1 cellular context compared by ENCODE assay signal in genomic region chr19:43773725-43774102, GRCh38.
A peak's percentile ranks its signal among the peaks of the same experiment; 100 is the strongest.
TF ChIP-seq lines count a peak whose summit lies in the region.

No MANE protein-coding gene starts in this region.

TF ChIP-seq in K562, 482 proteins besides CTCF, POLR2A, EP300 and RAD21 (continued from another document and continues in another):
- TF ChIP-seq, protein P1, sequence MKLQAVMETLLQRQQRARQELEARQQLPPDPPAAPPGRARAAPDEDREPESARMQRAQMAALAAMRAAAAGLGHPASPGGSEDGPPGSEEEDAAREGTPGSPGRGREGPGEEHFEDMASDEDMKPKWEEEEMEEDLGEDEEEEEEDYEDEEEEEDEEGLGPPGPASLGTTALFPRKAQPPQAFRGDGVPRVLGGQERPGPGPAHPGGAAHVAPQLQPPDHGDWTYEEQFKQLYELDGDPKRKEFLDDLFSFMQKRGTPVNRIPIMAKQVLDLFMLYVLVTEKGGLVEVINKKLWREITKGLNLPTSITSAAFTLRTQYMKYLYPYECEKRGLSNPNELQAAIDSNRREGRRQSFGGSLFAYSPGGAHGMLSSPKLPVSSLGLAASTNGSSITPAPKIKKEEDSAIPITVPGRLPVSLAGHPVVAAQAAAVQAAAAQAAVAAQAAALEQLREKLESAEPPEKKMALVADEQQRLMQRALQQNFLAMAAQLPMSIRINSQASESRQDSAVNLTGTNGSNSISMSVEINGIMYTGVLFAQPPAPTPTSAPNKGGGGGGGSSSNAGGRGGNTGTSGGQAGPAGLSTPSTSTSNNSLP (IDR thresholded peaks at IDR 0.05; ENCODE audit: borderline replicate concordance, low read depth, low read length) = no peak
- TF ChIP-seq, protein P2, sequence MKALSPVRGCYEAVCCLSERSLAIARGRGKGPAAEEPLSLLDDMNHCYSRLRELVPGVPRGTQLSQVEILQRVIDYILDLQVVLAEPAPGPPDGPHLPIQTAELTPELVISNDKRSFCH (CRISPR knock-in tag; IDR thresholded peaks at IDR 0.05) = no peak
- TF ChIP-seq, protein P2 (tag; IDR thresholded peaks at IDR 0.05) = no peak
- TF ChIP-seq GTF2F1 (IDR thresholded peaks at IDR 0.05; ENCODE audit: low read depth, low read length) (no peak), HEY1 (CRISPR knock-in tag; IDR thresholded peaks at IDR 0.05; ENCODE audit: borderline replicate concordance) (no peak), ZNF740 (CRISPR knock-in tag; IDR thresholded peaks at IDR 0.05) (0 out of 2 replicates have a peak, but pooled peaks have one; percentile 5), ZNF740 (tag; IDR thresholded peaks at IDR 0.05) (no peak), ZNF133 (CRISPR knock-in tag; IDR thresholded peaks at IDR 0.05) (no peak), KDM4B (IDR thresholded peaks at IDR 0.05; ENCODE audit: borderline replicate concordance in 2 of 2, low read depth in 1 of 2) (no peak), ETV6 (IDR thresholded peaks at IDR 0.05; ENCODE audit: borderline replicate concordance in 1 of 2, low read depth in 2 of 2, low read length in 1 of 2) (no peak), ETV6 (CRISPR knock-in tag; IDR thresholded peaks at IDR 0.05; ENCODE audit: borderline replicate concordance) (0 out of 2 replicates have a peak, but pooled peaks have one; percentile 8), SMARCA4 (IDR thresholded peaks at IDR 0.05) (0 out of 2 replicates have a peak, but pooled peaks have one; percentile 28), ZNF280B (CRISPR knock-in tag; IDR thresholded peaks at IDR 0.05) (no peak), NEUROD1 (IDR thresholded peaks at IDR 0.05; ENCODE audit: borderline replicate concordance, low read depth, low read length, partially characterized antibody) (no peak), ZNF830 (CRISPR knock-in tag; IDR thresholded peaks at IDR 0.05) (no peak), ZNF707 (CRISPR knock-in tag; conservative IDR thresholded peaks at IDR 0.05) (no peak), ASH1L (IDR thresholded peaks at IDR 0.05; ENCODE audit: borderline replicate concordance, low read depth, partially characterized antibody) (no peak), RFX1 (IDR thresholded peaks at IDR 0.05) (no peak), CBX8 (IDR thresholded peaks at IDR 0.05; ENCODE audit: borderline replicate concordance, extremely low read depth, low read depth, low read length, poor library complexity, severe bottlenecking) (no peak), RFX7 (CRISPR knock-in tag; IDR thresholded peaks at IDR 0.05) (no peak), POLR2AphosphoS5 (IDR thresholded peaks at IDR 0.05; ENCODE audit: control insufficient read depth, insufficient read depth, low read depth, low read length) (peak; percentile 80), THRAP3 (IDR thresholded peaks at IDR 0.05; ENCODE audit: borderline replicate concordance) (no peak), ZNF785 (CRISPR knock-in tag; IDR thresholded peaks at IDR 0.05) (no peak), NCOR1 (IDR thresholded peaks at IDR 0.05) (peak; percentile 58; the same call in 1 of the 2 replicates), ZMIZ1 (IDR thresholded peaks at IDR 0.05; ENCODE audit: low read depth in 2 of 2, low read length in 2 of 2) (0 out of 4 replicates have a peak, but pooled peaks of 1 of the 2 experiments have one; percentile 9), CCNT2 (IDR thresholded peaks at IDR 0.05; ENCODE audit: borderline replicate concordance, extremely low read depth, insufficient read length, low read depth, low read length) (no peak), NFRKB (IDR thresholded peaks at IDR 0.05; ENCODE audit: low read depth) (0 out of 2 replicates have a peak, but pooled peaks have one; percentile 48), SRSF9 (IDR thresholded peaks at IDR 0.05; ENCODE audit: borderline replicate concordance, low read depth, low read length) (no peak), SNRNP70 (optimal IDR thresholded peaks at IDR 0.05; ENCODE audit: low read depth, low read length) (no peak), ZNF324 (CRISPR knock-in tag; IDR thresholded peaks at IDR 0.05) (no peak), ZBTB7A (IDR thresholded peaks at IDR 0.05; ENCODE audit: borderline replicate concordance, control insufficient read depth, low read depth, low read length) (peak; percentile 93), FOXK1 (CRISPR knock-in tag; IDR thresholded peaks at IDR 0.05; ENCODE audit: borderline replicate concordance) (no peak), UBTF (IDR thresholded peaks at IDR 0.05; ENCODE audit: borderline replicate concordance in 1 of 2, low read depth in 2 of 2, low read length in 2 of 2) (0 out of 4 replicates have a peak, but pooled peaks of 1 of the 2 experiments have one; percentile 34), DDX20 (tag; IDR thresholded peaks at IDR 0.05; ENCODE audit: low read depth) (no peak)
- TF ChIP-seq, protein P3, sequence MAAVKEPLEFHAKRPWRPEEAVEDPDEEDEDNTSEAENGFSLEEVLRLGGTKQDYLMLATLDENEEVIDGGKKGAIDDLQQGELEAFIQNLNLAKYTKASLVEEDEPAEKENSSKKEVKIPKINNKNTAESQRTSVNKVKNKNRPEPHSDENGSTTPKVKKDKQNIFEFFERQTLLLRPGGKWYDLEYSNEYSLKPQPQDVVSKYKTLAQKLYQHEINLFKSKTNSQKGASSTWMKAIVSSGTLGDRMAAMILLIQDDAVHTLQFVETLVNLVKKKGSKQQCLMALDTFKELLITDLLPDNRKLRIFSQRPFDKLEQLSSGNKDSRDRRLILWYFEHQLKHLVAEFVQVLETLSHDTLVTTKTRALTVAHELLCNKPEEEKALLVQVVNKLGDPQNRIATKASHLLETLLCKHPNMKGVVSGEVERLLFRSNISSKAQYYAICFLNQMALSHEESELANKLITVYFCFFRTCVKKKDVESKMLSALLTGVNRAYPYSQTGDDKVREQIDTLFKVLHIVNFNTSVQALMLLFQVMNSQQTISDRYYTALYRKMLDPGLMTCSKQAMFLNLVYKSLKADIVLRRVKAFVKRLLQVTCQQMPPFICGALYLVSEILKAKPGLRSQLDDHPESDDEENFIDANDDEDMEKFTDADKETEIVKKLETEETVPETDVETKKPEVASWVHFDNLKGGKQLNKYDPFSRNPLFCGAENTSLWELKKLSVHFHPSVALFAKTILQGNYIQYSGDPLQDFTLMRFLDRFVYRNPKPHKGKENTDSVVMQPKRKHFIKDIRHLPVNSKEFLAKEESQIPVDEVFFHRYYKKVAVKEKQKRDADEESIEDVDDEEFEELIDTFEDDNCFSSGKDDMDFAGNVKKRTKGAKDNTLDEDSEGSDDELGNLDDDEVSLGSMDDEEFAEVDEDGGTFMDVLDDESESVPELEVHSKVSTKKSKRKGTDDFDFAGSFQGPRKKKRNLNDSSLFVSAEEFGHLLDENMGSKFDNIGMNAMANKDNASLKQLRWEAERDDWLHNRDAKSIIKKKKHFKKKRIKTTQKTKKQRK (IDR thresholded peaks at IDR 0.05; ENCODE audit: borderline replicate concordance, low read depth, low read length) = no peak
- TF ChIP-seq, protein P4, sequence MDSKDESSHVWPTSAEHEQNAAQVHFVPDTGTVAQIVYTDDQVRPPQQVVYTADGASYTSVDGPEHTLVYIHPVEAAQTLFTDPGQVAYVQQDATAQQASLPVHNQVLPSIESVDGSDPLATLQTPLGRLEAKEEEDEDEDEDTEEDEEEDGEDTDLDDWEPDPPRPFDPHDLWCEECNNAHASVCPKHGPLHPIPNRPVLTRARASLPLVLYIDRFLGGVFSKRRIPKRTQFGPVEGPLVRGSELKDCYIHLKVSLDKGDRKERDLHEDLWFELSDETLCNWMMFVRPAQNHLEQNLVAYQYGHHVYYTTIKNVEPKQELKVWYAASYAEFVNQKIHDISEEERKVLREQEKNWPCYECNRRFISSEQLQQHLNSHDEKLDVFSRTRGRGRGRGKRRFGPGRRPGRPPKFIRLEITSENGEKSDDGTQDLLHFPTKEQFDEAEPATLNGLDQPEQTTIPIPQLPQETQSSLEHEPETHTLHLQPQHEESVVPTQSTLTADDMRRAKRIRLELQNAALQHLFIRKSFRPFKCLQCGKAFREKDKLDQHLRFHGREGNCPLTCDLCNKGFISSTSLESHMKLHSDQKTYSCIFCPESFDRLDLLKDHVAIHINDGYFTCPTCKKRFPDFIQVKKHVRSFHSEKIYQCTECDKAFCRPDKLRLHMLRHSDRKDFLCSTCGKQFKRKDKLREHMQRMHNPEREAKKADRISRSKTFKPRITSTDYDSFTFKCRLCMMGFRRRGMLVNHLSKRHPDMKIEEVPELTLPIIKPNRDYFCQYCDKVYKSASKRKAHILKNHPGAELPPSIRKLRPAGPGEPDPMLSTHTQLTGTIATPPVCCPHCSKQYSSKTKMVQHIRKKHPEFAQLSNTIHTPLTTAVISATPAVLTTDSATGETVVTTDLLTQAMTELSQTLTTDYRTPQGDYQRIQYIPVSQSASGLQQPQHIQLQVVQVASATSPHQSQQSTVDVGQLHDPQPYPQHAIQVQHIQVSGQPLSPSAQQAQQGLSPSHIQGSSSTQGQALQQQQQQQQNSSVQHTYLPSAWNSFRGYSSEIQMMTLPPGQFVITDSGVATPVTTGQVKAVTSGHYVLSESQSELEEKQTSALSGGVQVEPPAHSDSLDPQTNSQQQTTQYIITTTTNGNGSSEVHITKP (IDR thresholded peaks at IDR 0.05; ENCODE audit: partially characterized antibody) = peak; percentile 6
- TF ChIP-seq, protein P5, sequence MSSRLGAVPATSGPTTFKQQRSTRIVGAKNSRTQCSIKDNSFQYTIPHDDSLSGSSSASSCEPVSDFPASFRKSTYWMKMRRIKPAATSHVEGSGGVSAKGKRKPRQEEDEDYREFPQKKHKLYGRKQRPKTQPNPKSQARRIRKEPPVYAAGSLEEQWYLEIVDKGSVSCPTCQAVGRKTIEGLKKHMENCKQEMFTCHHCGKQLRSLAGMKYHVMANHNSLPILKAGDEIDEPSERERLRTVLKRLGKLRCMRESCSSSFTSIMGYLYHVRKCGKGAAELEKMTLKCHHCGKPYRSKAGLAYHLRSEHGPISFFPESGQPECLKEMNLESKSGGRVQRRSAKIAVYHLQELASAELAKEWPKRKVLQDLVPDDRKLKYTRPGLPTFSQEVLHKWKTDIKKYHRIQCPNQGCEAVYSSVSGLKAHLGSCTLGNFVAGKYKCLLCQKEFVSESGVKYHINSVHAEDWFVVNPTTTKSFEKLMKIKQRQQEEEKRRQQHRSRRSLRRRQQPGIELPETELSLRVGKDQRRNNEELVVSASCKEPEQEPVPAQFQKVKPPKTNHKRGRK (tag; IDR thresholded peaks at IDR 0.05) = no peak
- TF ChIP-seq, protein P6, sequence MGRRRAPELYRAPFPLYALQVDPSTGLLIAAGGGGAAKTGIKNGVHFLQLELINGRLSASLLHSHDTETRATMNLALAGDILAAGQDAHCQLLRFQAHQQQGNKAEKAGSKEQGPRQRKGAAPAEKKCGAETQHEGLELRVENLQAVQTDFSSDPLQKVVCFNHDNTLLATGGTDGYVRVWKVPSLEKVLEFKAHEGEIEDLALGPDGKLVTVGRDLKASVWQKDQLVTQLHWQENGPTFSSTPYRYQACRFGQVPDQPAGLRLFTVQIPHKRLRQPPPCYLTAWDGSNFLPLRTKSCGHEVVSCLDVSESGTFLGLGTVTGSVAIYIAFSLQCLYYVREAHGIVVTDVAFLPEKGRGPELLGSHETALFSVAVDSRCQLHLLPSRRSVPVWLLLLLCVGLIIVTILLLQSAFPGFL (CRISPR knock-in tag; IDR thresholded peaks at IDR 0.05) = no peak
